In the genomic region with DNA sequence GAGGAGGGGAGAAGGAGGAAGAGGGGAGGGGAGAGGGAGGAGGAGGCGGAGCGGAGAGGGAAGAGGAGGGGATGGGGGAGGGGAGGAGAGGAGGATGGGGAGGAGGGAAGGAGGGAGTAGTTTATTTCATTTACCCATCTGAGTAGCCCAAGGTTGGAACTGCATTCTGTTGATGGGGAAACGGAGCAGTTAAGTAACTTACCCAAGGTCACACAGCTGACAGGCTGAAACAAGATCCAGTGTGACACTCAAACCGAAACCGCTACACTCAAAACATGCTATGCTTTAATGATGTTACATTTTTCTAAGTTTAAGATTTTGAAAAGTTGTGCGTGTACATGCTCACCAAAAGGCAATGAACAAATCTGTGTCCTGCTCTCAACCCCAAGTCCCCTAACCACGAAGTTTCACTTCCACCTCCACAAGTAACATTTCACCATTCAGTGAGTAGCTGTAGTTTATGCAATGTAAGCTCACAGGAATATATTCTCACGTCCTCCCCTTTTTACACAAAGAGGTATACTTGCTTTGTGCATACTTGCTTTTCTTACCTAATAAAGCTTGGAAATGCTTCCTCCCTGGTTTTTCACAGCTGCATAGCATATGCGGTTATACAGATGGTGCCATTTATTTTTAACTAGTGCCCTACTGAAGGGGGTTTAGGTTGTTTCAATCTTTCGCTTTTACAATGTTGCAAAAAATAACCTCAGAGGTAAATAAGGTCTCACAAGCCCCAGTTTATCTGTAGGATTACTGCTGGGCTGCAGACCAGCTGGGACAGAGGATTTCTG, we compare ENCODE assay signal across 8 cellular contexts.
DNase-seq lines count a peak whose midpoint lies in the region; ATAC-seq and TF ChIP-seq lines count a peak whose summit lies in the region.

No MANE protein-coding gene starts in this region.

- in situ Hi-C loops in brain microvascular endothelial cell (cut with HindIII; ENCODE audit: low pct_ligation_motif_present, low sequenced_read_pairs), result no loop called here

- H3K27ac ChIP-seq in right atrium auricular region (no peak overlapping the region), RWPE1 (peak overlapping the region; percentile 47), right cardiac atrium (ENCODE audit: low read length) (no peak overlapping the region), brain microvascular endothelial cell (no peak overlapping the region)

- ATAC-seq in Right ventricle myocardium inferior, result peak; percentile 33
- ATAC-seq in HG02970 (IDR thresholded peaks at IDR 0.05; ENCODE audit: low FRiP score, unreplicated experiment), result peak; percentile 90
- ATAC-seq in right cardiac atrium, result peak; percentile 31 to 44

- no peak for DNase-seq in Right ventricle myocardium inferior (ENCODE audit: missing footprints)
- DNase-seq in right atrium auricular region (ENCODE audit: low spot score), result no peak
- no peak for DNase-seq in RWPE1 (ENCODE audit: low spot score)
- no peak for DNase-seq in right cardiac atrium
- no peak for DNase-seq in brain microvascular endothelial cell
- DNase-seq in HPDE6-E6E7 (ENCODE audit: extremely low spot score), result no peak
- DNase-seq in HT-29 (ENCODE audit: low spot score), result no peak

- POLR2A ChIA-PET in RWPE1 (lab: Yijun Ruan, JAX; ENCODE audit: low non-redundant PET), result no interaction called here

- H3K4me1 ChIP-seq in right atrium auricular region (peaks cover 0 to 12% of the 10 kb centered on the region in 2 donors), right cardiac atrium (ENCODE audit: control insufficient read depth, insufficient read depth, low read length) (no peaks in the 10 kb centered on the region)

- H3K36me3 ChIP-seq in right atrium auricular region (no peaks in the 10 kb centered on the region), brain microvascular endothelial cell (replicated peaks) (no peaks in the 10 kb centered on the region)

- no peaks in the 10 kb centered on the region for H3K9me3 ChIP-seq in right atrium auricular region
- no peaks in the 10 kb centered on the region for H3K9me3 ChIP-seq in right cardiac atrium (ENCODE audit: control insufficient read depth, low read length)

- no peak for TF ChIP-seq CTCF in right atrium auricular region (IDR thresholded peaks at IDR 0.05)
- no peak for TF ChIP-seq CTCF in RWPE1 (conservative IDR thresholded peaks at IDR 0.05; ENCODE audit: low read depth)
- no peak for TF ChIP-seq CTCF in brain microvascular endothelial cell (IDR thresholded peaks at IDR 0.05; ENCODE audit: low read depth, low read length, missing control alignments)

- WGBS in right cardiac atrium, result 66% methylated on average over 10 of the region's 10 CpGs

- intact Hi-C loops in Right ventricle myocardium inferior (cut with DNase I) (loop anchor here (5.0 kb wide), 1 partner anchor 47 kb away; no protein-coding TSS in a partner anchor), right cardiac atrium (cut with DNase I) (no loop called here)

- CTCF ChIA-PET in RWPE1 (lab: Yijun Ruan, JAX), result interaction anchor here (0.8 kb wide), 1 partner anchor 11 kb away, joined by 5 read pairs; no protein-coding TSS in a partner anchor

- H3K27me3 ChIP-seq in right atrium auricular region, result no peaks in the 10 kb centered on the region
- no peaks in the 10 kb centered on the region for H3K27me3 ChIP-seq in right cardiac atrium (ENCODE audit: control insufficient read depth, insufficient read depth)
- H3K27me3 ChIP-seq in brain microvascular endothelial cell (replicated peaks), result no peaks in the 10 kb centered on the region

- H3K4me3 ChIP-seq in right atrium auricular region (no peak overlapping the region), right cardiac atrium (ENCODE audit: low read length) (no peak overlapping the region), brain microvascular endothelial cell (ENCODE audit: low read depth, low read length) (no peak overlapping the region)

Comparison
In these comparisons a context has a peak if more than half of its experiments do, and no peak if none do; other contexts are left out.
1. ATAC-seq: peak in every context shown above with its lines; median percentile 90 in HG02970; 38 in right cardiac atrium; 33 in Right ventricle myocardium inferior.